1 cellular context compared by ENCODE assay signal in genomic region chr14:68824207-68824516, GRCh38.
TF ChIP-seq lines count a peak whose summit lies in the region.

No MANE protein-coding gene starts in this region.

TF ChIP-seq in endothelial cell of umbilical vein, 7 proteins besides CTCF, POLR2A, EP300 and RAD21 (continued from another document):
- TF ChIP-seq JUN (IDR thresholded peaks at IDR 0.05; ENCODE audit: borderline replicate concordance, insufficient read depth, insufficient read length, low read depth) (no peak), FOS (IDR thresholded peaks at IDR 0.05; ENCODE audit: borderline replicate concordance, insufficient read depth, low read length) (no peak)
